9 cellular contexts compared by ENCODE assay signal in the genomic region with DNA sequence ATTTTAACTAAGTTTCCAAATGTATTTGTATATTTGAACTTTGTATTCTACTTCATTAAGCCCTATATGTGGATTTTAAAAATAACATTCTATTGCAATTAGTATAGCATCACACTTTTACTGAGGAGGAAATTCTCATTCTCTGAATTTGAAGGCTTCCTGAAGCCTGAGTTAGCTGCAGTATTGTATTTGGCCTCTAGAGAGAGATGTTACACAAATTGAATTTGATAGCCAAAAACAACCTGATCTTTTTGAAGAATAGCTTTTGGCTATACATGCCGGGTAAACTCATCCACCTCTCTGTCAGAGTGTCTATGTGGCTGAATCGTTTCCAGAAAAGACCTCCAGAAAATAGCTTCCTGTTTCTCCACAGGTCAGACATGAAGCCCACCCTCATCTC.
DNase-seq lines count a peak whose midpoint lies in the region; ATAC-seq and TF ChIP-seq lines count a peak whose summit lies in the region.
"Had no signal": no experiment of that assay in that cellular context is flagged by ENCODE, and none has a peak within 500 bp of the region (broad histone marks: within the 10 kb centered on the region; RNA-seq: fewer than 3 reads in every experiment).

No MANE protein-coding gene starts in this region.

- no peaks in the 10 kb centered on the region for H4K20me1 ChIP-seq in smooth muscle cell (ENCODE audit: low read depth)

- H3K9ac ChIP-seq in smooth muscle cell (ENCODE audit: low read depth): no peak overlapping the region

- peak; percentile 41 for TF ChIP-seq CTCF in smooth muscle cell (IDR thresholded peaks at IDR 0.05; ENCODE audit: borderline replicate concordance, insufficient read depth, poor library complexity, severe bottlenecking)

- H3K4me1 Mint-ChIP-seq in activated CD4-positive, alpha-beta T cell treated with anti-CD3 and anti-CD28 coated beads for 36 hours: peaks cover 33% of the 10 kb centered on the region

- CTCF ChIA-PET in activated CD4-positive, alpha-beta T cell treated with anti-CD3 and anti-CD28 coated beads for 36 hours (lab: Charles Lee): interaction anchor here (0.6 to 5.4 kb wide), 22 partner anchors 8 to 900 kb away, joined by 3 to 70 read pairs (median 4); no protein-coding TSS in a partner anchor

- no peaks in the 10 kb centered on the region for H3K79me2 ChIP-seq in smooth muscle cell (ENCODE audit: low read depth)

- ATAC-seq in activated CD4-positive, alpha-beta T cell treated with anti-CD3 and anti-CD28 coated beads for 36 hours: peak; percentile 37
- no peak for ATAC-seq in HG02885 (IDR thresholded peaks at IDR 0.05; ENCODE audit: poor library complexity, unreplicated experiment)

- no peaks in the 10 kb centered on the region for H3F3A ChIP-seq in smooth muscle cell (ENCODE audit: low read depth)

- H3K4me3 ChIP-seq in effector memory CD4-positive, alpha-beta T cell (ENCODE audit: insufficient read depth, low read depth, low read length, poor library complexity, severe bottlenecking): no peak overlapping the region
- H3K4me3 ChIP-seq in smooth muscle cell: no peak overlapping the region

- H3K4me1 ChIP-seq in effector memory CD4-positive, alpha-beta T cell (ENCODE audit: control insufficient read depth, insufficient read depth, low read length, poor library complexity, severe bottlenecking): no peaks in the 10 kb centered on the region
- H3K4me1 ChIP-seq in smooth muscle cell (ENCODE audit: low read depth): no peaks in the 10 kb centered on the region

- peaks cover 2% of the 10 kb centered on the region for H3K27me3 Mint-ChIP-seq in activated CD4-positive, alpha-beta T cell treated with anti-CD3 and anti-CD28 coated beads for 36 hours

- H3K9me3 Mint-ChIP-seq in activated CD4-positive, alpha-beta T cell treated with anti-CD3 and anti-CD28 coated beads for 36 hours (ENCODE audit: low read depth): no peaks in the 10 kb centered on the region

- 45% methylated on average over 2 of the region's 2 CpGs for WGBS in smooth muscle cell (ENCODE audit: low lambda C conversion rate)

- POLR2A ChIA-PET in activated CD4-positive, alpha-beta T cell treated with anti-CD3 and anti-CD28 coated beads for 36 hours (lab: Charles Lee): no interaction called here

- no peak overlapping the region for H2AFZ ChIP-seq in smooth muscle cell (ENCODE audit: low read depth)

- no peaks in the 10 kb centered on the region for H3K27me3 ChIP-seq in effector memory CD4-positive, alpha-beta T cell (replicated peaks; ENCODE audit: control insufficient read depth, insufficient read depth, low read length, poor library complexity, severe bottlenecking)
- no peaks in the 10 kb centered on the region for H3K27me3 ChIP-seq in smooth muscle cell (ENCODE audit: low read depth)

- intact Hi-C loops in activated CD4-positive, alpha-beta T cell treated with anti-CD3 and anti-CD28 coated beads for 36 hours (cut with DNase I, micrococcal nuclease): loop anchor here (5.0 to 10.0 kb wide), 3 partner anchors 73 to 565 kb away; no protein-coding TSS in a partner anchor

- DNase-seq in activated CD4-positive, alpha-beta T cell treated with anti-CD3 and anti-CD28 coated beads for 36 hours: no peak
- no peak for DNase-seq in activated CD4-positive, alpha-beta T cell treated with anti-CD3 and anti-CD28 coated beads, Interleukin-2, amount 50 U/mL, for 4 hours
- DNase-seq in OCI-M1 (lab: John Stamatoyannopoulos, UW) (peak; percentile 23), smooth muscle cell (lab: John Stamatoyannopoulos, UW; ENCODE audit: unreplicated experiment) (no peak), SIG-M5 (lab: John Stamatoyannopoulos, UW) (no peak), globus pallidus (ENCODE audit: low spot score) (no peak)
- no peak for DNase-seq in effector memory CD4-positive, alpha-beta T cell
- DNase-seq: C1 segment of cervical spinal cord had no signal

- no peak overlapping the region for H3K4me2 ChIP-seq in smooth muscle cell

- H3K36me3 ChIP-seq in effector memory CD4-positive, alpha-beta T cell (ENCODE audit: control insufficient read depth, insufficient read depth, low read length): no peaks in the 10 kb centered on the region
- H3K36me3 ChIP-seq in smooth muscle cell (ENCODE audit: low read depth): no peaks in the 10 kb centered on the region

- H3K27ac Mint-ChIP-seq in activated CD4-positive, alpha-beta T cell treated with anti-CD3 and anti-CD28 coated beads for 36 hours: peak overlapping the region; percentile 65

- no peaks in the 10 kb centered on the region for H3K36me3 Mint-ChIP-seq in activated CD4-positive, alpha-beta T cell treated with anti-CD3 and anti-CD28 coated beads for 36 hours (ENCODE audit: low read depth)

- peak overlapping the region; percentile 63 for H3K4me3 Mint-ChIP-seq in activated CD4-positive, alpha-beta T cell treated with anti-CD3 and anti-CD28 coated beads for 36 hours

- peak overlapping the region; percentile 32 for H3K27ac ChIP-seq in effector memory CD4-positive, alpha-beta T cell (ENCODE audit: insufficient read depth, low read length, poor library complexity, severe bottlenecking)
- H3K27ac ChIP-seq in smooth muscle cell (ENCODE audit: low read depth): no peak overlapping the region

- no peaks in the 10 kb centered on the region for H3K9me3 ChIP-seq in effector memory CD4-positive, alpha-beta T cell (ENCODE audit: control insufficient read depth, low read length)
- H3K9me3 ChIP-seq in smooth muscle cell (replicated peaks; ENCODE audit: low read depth): no peaks in the 10 kb centered on the region
